1 cellular context compared by ENCODE assay signal in the genomic region with DNA sequence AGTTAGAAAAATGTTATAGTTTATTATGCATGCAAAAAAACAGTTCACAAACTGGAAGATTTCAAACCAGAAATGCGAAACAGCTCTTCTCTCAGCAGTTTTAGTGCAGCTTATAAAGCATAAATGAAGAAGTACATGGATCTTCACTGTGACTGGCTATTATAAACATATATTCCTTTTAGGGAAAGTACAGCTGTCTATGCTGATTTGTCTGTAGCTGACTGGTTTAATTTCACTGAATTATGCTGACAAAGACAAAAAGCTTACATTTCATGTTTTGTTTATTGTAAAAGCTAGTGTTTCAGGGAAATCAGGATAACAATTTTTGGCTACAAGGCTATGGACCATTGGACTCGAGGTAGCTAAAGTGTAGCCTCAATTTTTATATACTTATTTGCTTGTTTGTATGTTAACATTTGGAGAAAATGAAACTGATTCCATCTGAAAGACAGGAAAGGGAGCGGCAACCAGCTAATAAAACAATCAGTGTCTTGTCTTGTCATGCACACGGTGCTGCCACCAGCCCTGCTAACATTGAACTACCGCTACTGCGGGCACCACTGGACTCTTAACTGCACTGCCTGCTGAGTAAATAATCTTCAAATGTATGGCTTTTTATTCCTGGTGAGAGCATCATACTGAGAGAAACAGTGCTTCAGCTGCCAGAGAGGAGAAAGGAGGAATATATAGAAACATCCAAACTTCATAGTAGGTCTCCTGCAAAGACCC.
TF ChIP-seq lines count a peak whose summit lies in the region.

No MANE protein-coding gene starts in this region.

TF ChIP-seq in GM23338, 12 proteins besides CTCF, POLR2A, EP300 and RAD21 (continued from another document):
- TF ChIP-seq, protein P1, sequence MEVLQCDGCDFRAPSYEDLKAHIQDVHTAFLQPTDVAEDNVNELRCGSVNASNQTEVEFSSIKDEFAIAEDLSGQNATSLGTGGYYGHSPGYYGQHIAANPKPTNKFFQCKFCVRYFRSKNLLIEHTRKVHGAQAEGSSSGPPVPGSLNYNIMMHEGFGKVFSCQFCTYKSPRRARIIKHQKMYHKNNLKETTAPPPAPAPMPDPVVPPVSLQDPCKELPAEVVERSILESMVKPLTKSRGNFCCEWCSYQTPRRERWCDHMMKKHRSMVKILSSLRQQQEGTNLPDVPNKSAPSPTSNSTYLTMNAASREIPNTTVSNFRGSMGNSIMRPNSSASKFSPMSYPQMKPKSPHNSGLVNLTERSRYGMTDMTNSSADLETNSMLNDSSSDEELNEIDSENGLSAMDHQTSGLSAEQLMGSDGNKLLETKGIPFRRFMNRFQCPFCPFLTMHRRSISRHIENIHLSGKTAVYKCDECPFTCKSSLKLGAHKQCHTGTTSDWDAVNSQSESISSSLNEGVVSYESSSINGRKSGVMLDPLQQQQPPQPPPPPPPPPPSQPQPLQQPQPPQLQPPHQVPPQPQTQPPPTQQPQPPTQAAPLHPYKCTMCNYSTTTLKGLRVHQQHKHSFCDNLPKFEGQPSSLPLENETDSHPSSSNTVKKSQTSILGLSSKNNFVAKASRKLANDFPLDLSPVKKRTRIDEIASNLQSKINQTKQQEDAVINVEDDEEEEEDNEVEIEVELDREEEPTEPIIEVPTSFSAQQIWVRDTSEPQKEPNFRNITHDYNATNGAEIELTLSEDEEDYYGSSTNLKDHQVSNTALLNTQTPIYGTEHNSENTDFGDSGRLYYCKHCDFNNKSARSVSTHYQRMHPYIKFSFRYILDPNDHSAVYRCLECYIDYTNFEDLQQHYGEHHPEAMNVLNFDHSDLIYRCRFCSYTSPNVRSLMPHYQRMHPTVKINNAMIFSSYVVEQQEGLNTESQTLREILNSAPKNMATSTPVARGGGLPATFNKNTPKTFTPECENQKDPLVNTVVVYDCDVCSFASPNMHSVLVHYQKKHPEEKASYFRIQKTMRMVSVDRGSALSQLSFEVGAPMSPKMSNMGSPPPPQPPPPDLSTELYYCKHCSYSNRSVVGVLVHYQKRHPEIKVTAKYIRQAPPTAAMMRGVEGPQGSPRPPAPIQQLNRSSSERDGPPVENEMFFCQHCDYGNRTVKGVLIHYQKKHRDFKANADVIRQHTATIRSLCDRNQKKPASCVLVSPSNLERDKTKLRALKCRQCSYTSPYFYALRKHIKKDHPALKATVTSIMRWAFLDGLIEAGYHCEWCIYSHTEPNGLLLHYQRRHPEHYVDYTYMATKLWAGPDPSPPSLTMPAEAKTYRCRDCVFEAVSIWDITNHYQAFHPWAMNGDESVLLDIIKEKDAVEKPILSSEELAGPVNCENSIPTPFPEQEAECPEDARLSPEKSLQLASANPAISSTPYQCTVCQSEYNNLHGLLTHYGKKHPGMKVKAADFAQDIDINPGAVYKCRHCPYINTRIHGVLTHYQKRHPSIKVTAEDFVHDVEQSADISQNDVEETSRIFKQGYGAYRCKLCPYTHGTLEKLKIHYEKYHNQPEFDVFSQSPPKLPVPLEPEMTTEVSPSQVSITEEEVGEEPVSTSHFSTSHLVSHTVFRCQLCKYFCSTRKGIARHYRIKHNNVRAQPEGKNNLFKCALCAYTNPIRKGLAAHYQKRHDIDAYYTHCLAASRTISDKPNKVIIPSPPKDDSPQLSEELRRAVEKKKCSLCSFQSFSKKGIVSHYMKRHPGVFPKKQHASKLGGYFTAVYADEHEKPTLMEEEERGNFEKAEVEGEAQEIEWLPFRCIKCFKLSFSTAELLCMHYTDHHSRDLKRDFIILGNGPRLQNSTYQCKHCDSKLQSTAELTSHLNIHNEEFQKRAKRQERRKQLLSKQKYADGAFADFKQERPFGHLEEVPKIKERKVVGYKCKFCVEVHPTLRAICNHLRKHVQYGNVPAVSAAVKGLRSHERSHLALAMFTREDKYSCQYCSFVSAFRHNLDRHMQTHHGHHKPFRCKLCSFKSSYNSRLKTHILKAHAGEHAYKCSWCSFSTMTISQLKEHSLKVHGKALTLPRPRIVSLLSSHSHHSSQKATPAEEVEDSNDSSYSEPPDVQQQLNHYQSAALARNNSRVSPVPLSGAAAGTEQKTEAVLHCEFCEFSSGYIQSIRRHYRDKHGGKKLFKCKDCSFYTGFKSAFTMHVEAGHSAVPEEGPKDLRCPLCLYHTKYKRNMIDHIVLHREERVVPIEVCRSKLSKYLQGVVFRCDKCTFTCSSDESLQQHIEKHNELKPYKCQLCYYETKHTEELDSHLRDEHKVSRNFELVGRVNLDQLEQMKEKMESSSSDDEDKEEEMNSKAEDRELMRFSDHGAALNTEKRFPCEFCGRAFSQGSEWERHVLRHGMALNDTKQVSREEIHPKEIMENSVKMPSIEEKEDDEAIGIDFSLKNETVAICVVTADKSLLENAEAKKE (CRISPR knock-in tag; IDR thresholded peaks at IDR 0.05), result no peak
- TF ChIP-seq ZNF331 (CRISPR knock-in tag; IDR thresholded peaks at IDR 0.05; ENCODE audit: low read depth) (no peak), POLR2AphosphoS5 (IDR thresholded peaks at IDR 0.05; ENCODE audit: low read depth) (no peak), EZH2 (IDR thresholded peaks at IDR 0.05; ENCODE audit: low read depth, unreplicated experiment) (no peak), JUNB (IDR thresholded peaks at IDR 0.05; ENCODE audit: unreplicated experiment) (no peak)
- TF ChIP-seq, protein P2, sequence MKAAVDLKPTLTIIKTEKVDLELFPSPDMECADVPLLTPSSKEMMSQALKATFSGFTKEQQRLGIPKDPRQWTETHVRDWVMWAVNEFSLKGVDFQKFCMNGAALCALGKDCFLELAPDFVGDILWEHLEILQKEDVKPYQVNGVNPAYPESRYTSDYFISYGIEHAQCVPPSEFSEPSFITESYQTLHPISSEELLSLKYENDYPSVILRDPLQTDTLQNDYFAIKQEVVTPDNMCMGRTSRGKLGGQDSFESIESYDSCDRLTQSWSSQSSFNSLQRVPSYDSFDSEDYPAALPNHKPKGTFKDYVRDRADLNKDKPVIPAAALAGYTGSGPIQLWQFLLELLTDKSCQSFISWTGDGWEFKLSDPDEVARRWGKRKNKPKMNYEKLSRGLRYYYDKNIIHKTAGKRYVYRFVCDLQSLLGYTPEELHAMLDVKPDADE (IDR thresholded peaks at IDR 0.05), result no peak
